In genomic region chr1:108570128-108570527, GRCh38 we compare ENCODE assay signal across 7 cellular contexts. TPM values are rescaled to one million over a fixed set of nuclear protein-coding genes. Genes with fewer than 3 reads are reported as not detected.
DNase-seq lines count a peak whose midpoint lies in the region; ATAC-seq and TF ChIP-seq lines count a peak whose summit lies in the region.

No MANE protein-coding gene starts in this region.

- no peaks in the 10 kb centered on the region for H3K9me3 ChIP-seq in fibroblast of lung (ENCODE audit: control insufficient read depth, insufficient read depth, low read depth, low read length)
- no peaks in the 10 kb centered on the region for H3K9me3 ChIP-seq in smooth muscle cell (replicated peaks; ENCODE audit: low read depth)

- H3K79me2 ChIP-seq in fibroblast of lung (ENCODE audit: control insufficient read depth, insufficient read depth, low read length), result peaks cover 8% of the 10 kb centered on the region
- H3K79me2 ChIP-seq in smooth muscle cell (ENCODE audit: low read depth), result peaks cover 33% of the 10 kb centered on the region

- no peaks in the 10 kb centered on the region for H3K36me3 ChIP-seq in fibroblast of lung (ENCODE audit: control insufficient read depth, insufficient read depth, low read length)
- H3K36me3 ChIP-seq in smooth muscle cell (ENCODE audit: low read depth), result no peaks in the 10 kb centered on the region

- no peak overlapping the region for H3K27ac ChIP-seq in fibroblast of lung (ENCODE audit: insufficient read depth, low read length)
- no peak overlapping the region for H3K27ac ChIP-seq in smooth muscle cell (ENCODE audit: low read depth)

- H3K4me1 ChIP-seq in fibroblast of lung (ENCODE audit: control insufficient read depth, extremely low read depth, insufficient read depth, low read length), result no peaks in the 10 kb centered on the region
- H3K4me1 ChIP-seq in smooth muscle cell (ENCODE audit: low read depth), result no peaks in the 10 kb centered on the region

- H2AFZ ChIP-seq in fibroblast of lung (ENCODE audit: low read length) (no peak overlapping the region), smooth muscle cell (ENCODE audit: low read depth) (no peak overlapping the region)

- H3K9ac ChIP-seq in fibroblast of lung (ENCODE audit: insufficient read depth, low read length) (no peak overlapping the region), smooth muscle cell (ENCODE audit: low read depth) (no peak overlapping the region)

- peak; percentile 98 for ATAC-seq in HG03378 (IDR thresholded peaks at IDR 0.05; ENCODE audit: unreplicated experiment)

- peaks cover 5% of the 10 kb centered on the region for H3F3A ChIP-seq in smooth muscle cell (ENCODE audit: low read depth)

- H3K27me3 ChIP-seq in fibroblast of lung (ENCODE audit: control insufficient read depth, insufficient read depth, low read length) (no peaks in the 10 kb centered on the region), smooth muscle cell (ENCODE audit: low read depth) (no peaks in the 10 kb centered on the region)

- H3K4me2 ChIP-seq in fibroblast of lung (ENCODE audit: extremely low read depth, insufficient read depth, low read length) (no peak overlapping the region), smooth muscle cell (no peak overlapping the region)

- H4K20me1 ChIP-seq in fibroblast of lung (ENCODE audit: control insufficient read depth, extremely low read depth, insufficient read depth, low read length), result no peaks in the 10 kb centered on the region
- H4K20me1 ChIP-seq in smooth muscle cell (ENCODE audit: low read depth), result peaks cover 20% of the 10 kb centered on the region

- DNase-seq in GM03348 (ENCODE audit: low spot score) (peak; percentile 25), GM20000 (ENCODE audit: low spot score) (peak; percentile 32), RKO (ENCODE audit: low spot score) (peak; percentile 56), fibroblast of lung (ENCODE audit: low read depth in 2 of 2) (no peak), smooth muscle cell (lab: John Stamatoyannopoulos, UW; ENCODE audit: unreplicated experiment) (no peak), activated gamma-delta T cell (lab: John Stamatoyannopoulos, UW) (no peak)

- TF ChIP-seq CTCF in GM20000 (IDR thresholded peaks at IDR 0.05; ENCODE audit: extremely low read depth, missing control alignments) (no peak), fibroblast of lung (conservative IDR thresholded peaks at IDR 0.05 in 1 of 2, IDR thresholded peaks at IDR 0.05 in 1 of 2; ENCODE audit: low read depth in 1 of 2, low read length in 2 of 2) (peak; percentile 18 to 54), smooth muscle cell (IDR thresholded peaks at IDR 0.05; ENCODE audit: borderline replicate concordance, insufficient read depth, poor library complexity, severe bottlenecking) (peak; percentile 11)

- H3K4me3 ChIP-seq in fibroblast of lung (replicated peaks in 1 of 4; ENCODE audit: control extremely low read depth in 1 of 4, insufficient read depth in 1 of 4, low read depth in 3 of 4, low read length in 4 of 4) (no peak overlapping the region), smooth muscle cell (no peak overlapping the region)

RNA-seq across cellular contexts. Expression of gene EEIG2, which starts 10.2 kb away (rescaled TPM):
- total RNA-seq in fibroblast of lung (18.5 and 27.2 TPM in 2 replicates), smooth muscle cell (8.0 and 13.7 TPM in 2 replicates)
- polyA plus RNA-seq in fibroblast of lung (13.7 and 17.5 TPM in 2 replicates), smooth muscle cell (2.8 and 3.7 TPM in 2 replicates)
- 8.4 and 10.8 TPM in 2 replicates for polyA plus RNA-seq in fibroblast of lung (2012)
- polyA minus RNA-seq in fibroblast of lung (ENCODE audit: low replicate concordance), result 3.2 and 4.1 TPM in 2 replicates

Comparison
In these comparisons a context has a peak if more than half of its experiments do, and no peak if none do; other contexts are left out.
1. DNase-seq: peak in GM03348 (single experiment), GM20000 (single experiment) and RKO (single experiment); none in fibroblast of lung (0 of 2), smooth muscle cell (single experiment) and activated gamma-delta T cell (single experiment).